ENCODE assay signal across 19 cellular contexts in genomic region chr1:116178837-116179236, GRCh38.
DNase-seq lines count a peak whose midpoint lies in the region; ATAC-seq and TF ChIP-seq lines count a peak whose summit lies in the region.
"Had no signal": no experiment of that assay in that cellular context is flagged by ENCODE, and none has a peak within 500 bp of the region (broad histone marks: within the 10 kb centered on the region; RNA-seq: fewer than 3 reads in every experiment).

No MANE protein-coding gene starts in this region.

- peak; percentile 20 to 46 for TF ChIP-seq RAD21 in liver (IDR thresholded peaks at IDR 0.05)

- in situ Hi-C loops in HAP-1 (cut with MboI; ENCODE audit: low sequenced_read_pairs): no loop called here

- H3K36me3 ChIP-seq in Peyer's patch (no peaks in the 10 kb centered on the region), liver (ENCODE audit: control insufficient read depth in 4 of 4, insufficient read depth in 3 of 4, low read depth in 1 of 4, low read length in 3 of 4) (no peaks in the 10 kb centered on the region), HAP-1 (replicated peaks) (no peaks in the 10 kb centered on the region)
- H3K36me3 ChIP-seq: BE2C had no signal

- ATAC-seq in HG03457 (IDR thresholded peaks at IDR 0.05; ENCODE audit: unreplicated experiment): no peak
- ATAC-seq: A549; SK-N-SH treated with all-trans-retinoic acid at 6 μM for 48 hours; stimulated activated naive B cell treated with anti-CD40 and anti-IgM and Interleukin-4, amounts not matched to agents 10 μg/mL and 1 μg/mL and 100 μg/mL, for 72 hours had no signal

- no peak overlapping the region for H3K4me3 ChIP-seq in Peyer's patch
- H3K4me3 ChIP-seq in liver (ENCODE audit: low read depth in 1 of 3, low read length in 3 of 3): no peak overlapping the region
- no peak overlapping the region for H3K4me3 ChIP-seq in HAP-1
- H3K4me3 ChIP-seq: A549, lung, skin epidermis had no signal

- peak in 1 of 2 donors; percentile 12 for TF ChIP-seq POLR2A in Peyer's patch (IDR thresholded peaks at IDR 0.05)

- TF ChIP-seq CTCF in Peyer's patch (IDR thresholded peaks at IDR 0.05) (no peak), liver (IDR thresholded peaks at IDR 0.05; ENCODE audit: low read depth, low read length, missing input control) (no peak)

- H3K27ac ChIP-seq in Peyer's patch: peak overlapping the region in 3 of 4 donors; percentile 71 to 94 (median 86)
- H3K27ac ChIP-seq in liver (ENCODE audit: low read depth in 1 of 2, low read length in 2 of 2): peak overlapping the region; percentile 9 to 55
- H3K27ac ChIP-seq: A549, skin epidermis had no signal

- DNase-seq in NCI-H345 (lab: John Stamatoyannopoulos, UW) (peak; percentile 1), NCI-H345 treated with DMSO at 0.1 percent for 48 hours (lab: John Stamatoyannopoulos, UW; ENCODE audit: unreplicated experiment) (no peak), Peyer's patch (peak in 2 of 3 donors; percentile 89 to 91), cardiac septum (ENCODE audit: low spot score) (no peak), HAP-1 (ENCODE audit: low spot score in 2 of 2) (no peak), dedifferentiated amniotic fluid mesenchymal stem cell (ENCODE audit: extremely low spot score) (no peak)
- DNase-seq: activated CD4-positive, alpha-beta T cell treated with anti-CD3 and anti-CD28 coated beads, Interleukin-2, amount 50 U/mL, for 1 hour; BE2C; effector memory CD4-positive, alpha-beta T cell; NCI-H1694 treated with DMSO at 0.1 percent for 48 hours; NCI-H446; stimulated activated naive B cell treated with anti-CD40 and anti-IgM and Interleukin-4, amounts not matched to agents 10 μg/mL and 1 μg/mL and 100 μg/mL, for 72 hours had no signal

- H3K9ac ChIP-seq in liver (ENCODE audit: low read depth in 1 of 2, low read length in 2 of 2): no peak overlapping the region

- WGBS in liver: 23% methylated on average over 1 of the region's 1 CpG

- intact Hi-C loops in cardiac septum (cut with DNase I): no loop called here

- peaks cover 0 to 15% (median 4%) of the 10 kb centered on the region in 4 donors for H3K4me1 ChIP-seq in Peyer's patch
- peaks cover 3 to 18% (median 6%) of the 10 kb centered on the region in 4 donors for H3K4me1 ChIP-seq in liver (ENCODE audit: control insufficient read depth in 4 of 4, insufficient read depth in 4 of 4, low read length in 3 of 4)
- H3K4me1 ChIP-seq in HAP-1: no peaks in the 10 kb centered on the region
- H3K4me1 ChIP-seq: A549, BE2C had no signal

- no peaks in the 10 kb centered on the region for H3K9me3 ChIP-seq in Peyer's patch
- H3K9me3 ChIP-seq in liver (ENCODE audit: control insufficient read depth in 4 of 4, low read length in 3 of 4): no peaks in the 10 kb centered on the region
- no peaks in the 10 kb centered on the region for H3K9me3 ChIP-seq in HAP-1
- H3K9me3 ChIP-seq: A549, BE2C, Caco-2 had no signal

- no peaks in the 10 kb centered on the region for H3K27me3 ChIP-seq in Peyer's patch
- H3K27me3 ChIP-seq in liver (ENCODE audit: control insufficient read depth in 4 of 4, insufficient read depth in 4 of 4, low read length in 3 of 4): no peaks in the 10 kb centered on the region
- no peaks in the 10 kb centered on the region; the same call in 1 of the 2 replicates for H3K27me3 ChIP-seq in HAP-1 (ENCODE audit: low read depth)
- H3K27me3 ChIP-seq: BE2C had no signal

TF ChIP-seq in liver, 16 proteins besides CTCF, POLR2A, EP300 and RAD21:
- TF ChIP-seq RXRA (IDR thresholded peaks at IDR 0.05): peak; percentile 28 to 59
- TF ChIP-seq JUND (IDR thresholded peaks at IDR 0.05): peak in 1 of 2 donors; percentile 18
- TF ChIP-seq SP1 (IDR thresholded peaks at IDR 0.05): peak; percentile 46
- TF ChIP-seq EGR1 (IDR thresholded peaks at IDR 0.05; ENCODE audit: low read depth in 2 of 2): no peak
- TF ChIP-seq NR2F2 (IDR thresholded peaks at IDR 0.05): no peak
- no peak for TF ChIP-seq ZBTB33 (IDR thresholded peaks at IDR 0.05)
- TF ChIP-seq FOXA2 (IDR thresholded peaks at IDR 0.05): peak; percentile 13
- TF ChIP-seq MAX (IDR thresholded peaks at IDR 0.05): peak; percentile 44
- peak; percentile 72 to 78 for TF ChIP-seq HNF4A (conservative IDR thresholded peaks at IDR 0.05)

Comparison
In these comparisons a context has a peak if more than half of its experiments do, and no peak if none do; other contexts are left out.
1. DNase-seq: peak in NCI-H345 (single experiment) and Peyer's patch (2 of 3); none in NCI-H345 treated with DMSO at 0.1 percent for 48 hours (single experiment), cardiac septum (single experiment), HAP-1 (0 of 2) and dedifferentiated amniotic fluid mesenchymal stem cell (single experiment).